In the genomic region with DNA sequence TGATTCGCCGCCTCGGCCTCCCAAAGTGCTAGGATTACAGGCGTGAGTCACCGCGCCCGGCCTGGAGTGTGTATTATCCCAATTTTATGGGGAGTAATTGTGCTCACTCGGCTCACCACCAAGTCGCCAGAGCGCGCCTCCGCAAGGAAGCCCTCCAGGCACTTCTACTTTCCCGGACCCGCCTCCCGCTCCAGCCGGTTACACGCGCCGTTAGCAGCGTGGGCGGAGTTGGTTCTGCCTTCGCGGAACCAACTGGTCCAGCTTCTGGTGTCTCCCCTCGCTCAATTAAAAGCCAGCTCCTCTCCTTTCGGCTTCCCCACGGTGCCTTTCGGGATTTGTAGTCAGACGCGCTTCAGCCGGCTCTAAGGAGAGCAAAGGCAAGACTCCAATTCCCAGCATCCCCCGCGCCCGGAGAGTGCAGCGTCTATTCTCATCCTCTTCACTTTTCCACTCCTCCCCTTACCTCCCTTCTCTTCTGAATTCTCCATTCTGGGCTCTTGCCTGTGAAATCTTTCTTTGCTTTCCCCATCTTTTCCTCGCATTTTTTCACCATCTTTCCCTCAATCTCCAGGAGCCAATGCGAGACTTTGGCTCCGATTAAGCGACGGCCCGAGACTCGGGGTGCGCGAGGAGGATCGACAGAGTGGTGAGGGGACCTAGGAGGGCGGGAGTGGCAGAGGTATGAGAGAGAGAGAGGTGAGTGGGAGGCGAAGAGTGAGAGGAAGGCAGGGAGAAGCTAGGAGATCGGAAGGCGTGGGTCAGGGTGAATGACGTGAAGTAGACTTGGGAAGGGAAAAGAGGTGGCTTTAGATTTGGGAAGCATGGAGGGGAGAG, we compare ENCODE assay signal across 8 cellular contexts. TPM values are rescaled to one million over a fixed set of nuclear protein-coding genes. Genes with fewer than 3 reads are reported as not detected.
DNase-seq lines count a peak whose midpoint lies in the region; ATAC-seq and TF ChIP-seq lines count a peak whose summit lies in the region.

A gene (plus strand): TSS at position 450 of the 834 bp plus-strand sequence.

- H2AFZ ChIP-seq in KMS-11 (ENCODE audit: low read depth): peak within 1 kb of the TSS; percentile 72

- H3K27me3 ChIP-seq in KMS-11 (ENCODE audit: insufficient read depth, low read depth): no peaks in the 10 kb centered on the region
- no peaks in the 10 kb centered on the region for H3K27me3 ChIP-seq in Peyer's patch
- H3K27me3 ChIP-seq in esophagus (ENCODE audit: control insufficient read depth in 1 of 2, insufficient read depth in 2 of 2, low read length in 2 of 2): no peaks in the 10 kb centered on the region
- H3K27me3 ChIP-seq in muscle layer of colon (ENCODE audit: control insufficient read depth in 1 of 2, insufficient read depth in 2 of 2, low read length in 2 of 2): no peaks in the 10 kb centered on the region

- H4K20me1 ChIP-seq in KMS-11 (ENCODE audit: insufficient read depth): no peaks in the 10 kb centered on the region

- TF ChIP-seq POLR2A in Peyer's patch (IDR thresholded peaks at IDR 0.05): no peak

- H3K27ac ChIP-seq in KMS-11 (no peak within 1 kb of the TSS), Peyer's patch (peak within 1 kb of the TSS in 3 of 4 donors; percentile 8 to 47 (median 38)), esophagus (ENCODE audit: low read depth in 2 of 2, low read length in 1 of 2) (peak within 1 kb of the TSS; percentile 45 to 80), muscle layer of colon (ENCODE audit: low read depth, low read length) (peak within 1 kb of the TSS; percentile 52)

- H3K4me1 ChIP-seq in KMS-11 (ENCODE audit: low read depth, poor library complexity, severe bottlenecking): peaks cover 8% of the 10 kb centered on the region
- peaks cover 0 to 10% (median 5%) of the 10 kb centered on the region in 4 donors for H3K4me1 ChIP-seq in Peyer's patch
- H3K4me1 ChIP-seq in esophagus (ENCODE audit: control insufficient read depth in 2 of 2, insufficient read depth in 2 of 2, low read length in 1 of 2): peaks cover 0 to 4% of the 10 kb centered on the region in 2 donors
- H3K4me1 ChIP-seq in muscle layer of colon (ENCODE audit: insufficient read depth, low read length): peaks cover 10% of the 10 kb centered on the region

- DNase-seq in DMS53 (lab: John Stamatoyannopoulos, UW) (peak; percentile 99), Peyer's patch (peak; percentile 95 to 98 (median 96))
- peak; percentile 96 for DNase-seq in activated T-cell treated with anti-CD3 and anti-CD28 coated beads, Interleukin-2, amount 50 U/mL, for 48 hours
- DNase-seq in stimulated activated CD8-positive, alpha-beta memory T cell treated with anti-CD3 and anti-CD28 coated beads, Interleukin-7, amount 100 ng/mL, for 24 hours (ENCODE audit: low read depth): peak; percentile 87

- 0 to 1% methylated on average over 49 of the region's 49 CpGs for WGBS in esophagus, 2 donors

- TF ChIP-seq CTCF in KMS-11 (conservative IDR thresholded peaks at IDR 0.05; ENCODE audit: low read depth, low read length) (no peak), Peyer's patch (IDR thresholded peaks at IDR 0.05) (no peak)

- no peaks in the 10 kb centered on the region for H3K36me3 ChIP-seq in KMS-11 (ENCODE audit: insufficient read depth)
- peaks cover 0 to 16% (median 0%) of the 10 kb centered on the region in 3 donors for H3K36me3 ChIP-seq in Peyer's patch
- H3K36me3 ChIP-seq in esophagus (ENCODE audit: control insufficient read depth in 2 of 2, insufficient read depth in 2 of 2, low read length in 1 of 2): peaks cover 0 to 10% of the 10 kb centered on the region in 2 donors
- peaks cover 26% of the 10 kb centered on the region for H3K36me3 ChIP-seq in muscle layer of colon (ENCODE audit: insufficient read depth, low read length)

- ATAC-seq in GM21737 (IDR thresholded peaks at IDR 0.05; ENCODE audit: unreplicated experiment): peak; percentile 91

- H3K9ac ChIP-seq in KMS-11 (peak within 1 kb of the TSS; percentile 35; the same call in 1 of the 2 replicates), muscle layer of colon (ENCODE audit: low read length) (peak within 1 kb of the TSS; percentile 91)

- H3K4me3 ChIP-seq in KMS-11 (IDR thresholded peaks at IDR 0.05; ENCODE audit: insufficient read depth, low read depth, low read length) (peak within 1 kb of the TSS; percentile 65), Peyer's patch (peak within 1 kb of the TSS; percentile 47 to 81 (median 74)), esophagus (ENCODE audit: low read depth in 1 of 2, low read length in 2 of 2) (peak within 1 kb of the TSS; percentile 88 to 94), muscle layer of colon (ENCODE audit: low read depth in 1 of 2, low read length in 2 of 2) (peak within 1 kb of the TSS; percentile 83 to 99)

- H3K9me3 ChIP-seq in Peyer's patch (no peaks in the 10 kb centered on the region), esophagus (ENCODE audit: control insufficient read depth in 2 of 2, insufficient read depth in 1 of 2, low read depth in 1 of 2, low read length in 1 of 2) (no peaks in the 10 kb centered on the region), muscle layer of colon (ENCODE audit: low read length) (no peaks in the 10 kb centered on the region)

- H3K79me2 ChIP-seq in KMS-11 (ENCODE audit: insufficient read depth, low read depth): peaks cover 5% of the 10 kb centered on the region; the same call in 1 of the 2 replicates

- H3K4me2 ChIP-seq in KMS-11: peak within 1 kb of the TSS; percentile 49

RNA-seq across cellular contexts. Expression of the gene that starts here (rescaled TPM):
- total RNA-seq in Peyer's patch: 10 to 100 TPM; 10.7 to 21.3 (median 17.0) TPM
- 10 to 100 TPM; 20.6 to 32.0 TPM for polyA plus RNA-seq in esophagus
